8 cellular contexts compared by ENCODE assay signal in the genomic region with DNA sequence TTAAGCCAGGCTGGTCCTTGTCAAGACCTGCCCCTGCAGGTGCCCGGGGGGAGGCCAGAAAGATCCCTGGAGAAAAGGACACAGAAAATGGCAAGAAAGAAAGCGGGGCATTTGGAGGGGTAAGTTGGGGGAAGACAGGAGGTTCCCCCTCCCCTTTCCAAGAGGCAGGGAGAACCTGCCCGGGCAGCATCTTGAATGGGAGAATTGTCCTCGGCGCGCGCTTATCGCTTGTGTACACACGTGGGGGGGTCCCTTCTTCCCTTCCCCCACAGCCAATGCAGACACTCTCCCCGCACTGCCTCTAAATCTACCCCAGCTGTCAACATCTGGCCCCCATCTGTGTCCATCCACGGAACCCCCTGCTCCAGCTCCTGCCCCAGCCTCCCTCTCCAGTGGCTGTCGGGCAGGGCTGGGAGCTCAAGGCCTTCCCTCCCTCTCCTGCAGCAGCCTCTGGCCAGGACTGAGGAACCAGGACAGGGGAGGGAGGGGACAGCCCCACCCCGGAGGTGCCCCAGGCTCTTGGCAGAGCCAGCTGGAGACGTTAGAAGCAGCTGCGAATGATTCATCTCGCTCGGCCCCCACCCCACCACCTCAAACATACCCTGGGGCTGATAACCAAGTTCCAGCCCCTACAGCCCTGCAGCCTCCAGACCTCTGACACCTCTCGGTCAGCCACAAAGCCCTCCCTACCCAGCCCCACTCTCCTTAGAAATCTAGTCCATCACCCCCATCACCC. TPM values are rescaled to one million over a fixed set of nuclear protein-coding genes. Genes with fewer than 3 reads are reported as not detected.
DNase-seq lines count a peak whose midpoint lies in the region; ATAC-seq and TF ChIP-seq lines count a peak whose summit lies in the region.

No MANE protein-coding gene starts in this region.

- peak overlapping the region; percentile 85 for H3K27ac ChIP-seq in trophoblast cell (ENCODE audit: low read depth, low read length)

- peak overlapping the region; percentile 90 for H3K14ac ChIP-seq in trophoblast cell (ENCODE audit: low read length)

- peak overlapping the region; percentile 30 for H2AFZ ChIP-seq in trophoblast cell (ENCODE audit: insufficient read depth, low read length, poor library complexity)

- H3K4me3 ChIP-seq in epithelial cell of esophagus (ENCODE audit: low read length) (no peak overlapping the region), trophoblast cell (ENCODE audit: low read depth, low read length) (no peak overlapping the region)

- peaks cover 19% of the 10 kb centered on the region for H3K79me1 ChIP-seq in trophoblast cell (ENCODE audit: low read length)

- H3K4me1 ChIP-seq in trophoblast cell (ENCODE audit: control insufficient read depth in 1 of 2, insufficient read depth in 2 of 2, low read length in 2 of 2): peaks cover 36 to 43% of the 10 kb centered on the region in 2 experiments

- peak overlapping the region; percentile 77 for H4K91ac ChIP-seq in trophoblast cell (ENCODE audit: low read depth, low read length)

- no CpG with 5 or more reads among the region's 18 CpGs for WGBS in trophoblast cell (ENCODE audit: extremely low coverage, insufficient coverage, insufficient read length)

- no peak for ATAC-seq in GM18867 (IDR thresholded peaks at IDR 0.05; ENCODE audit: unreplicated experiment)
- no peak for ATAC-seq in HG02763 (IDR thresholded peaks at IDR 0.05; ENCODE audit: unreplicated experiment)
- ATAC-seq in HG02973 (IDR thresholded peaks at IDR 0.05; ENCODE audit: unreplicated experiment): no peak

- H3K27me3 ChIP-seq in trophoblast cell (ENCODE audit: insufficient read depth, low read length): no peaks in the 10 kb centered on the region

- peak overlapping the region; percentile 55 for H3K4ac ChIP-seq in trophoblast cell (ENCODE audit: low read depth, low read length)

- H3K9me3 ChIP-seq in trophoblast cell (ENCODE audit: insufficient read depth, low read depth, low read length): no peaks in the 10 kb centered on the region

- H3K4me2 ChIP-seq in trophoblast cell (ENCODE audit: low read length): peak overlapping the region; percentile 43

- TF ChIP-seq CTCF in epithelial cell of esophagus (IDR thresholded peaks at IDR 0.05; ENCODE audit: insufficient read depth, low read depth, low read length, missing control alignments): no peak

- H3K79me2 ChIP-seq in trophoblast cell (ENCODE audit: control insufficient read depth, insufficient read depth, low read length, poor library complexity): no peaks in the 10 kb centered on the region

- no peak overlapping the region for H3K9ac ChIP-seq in trophoblast cell (ENCODE audit: low read length)

- peak overlapping the region; percentile 72 for H3K18ac ChIP-seq in trophoblast cell (ENCODE audit: low read length)

- H2BK12ac ChIP-seq in trophoblast cell (ENCODE audit: low read length): peak overlapping the region; percentile 62

- H4K8ac ChIP-seq in trophoblast cell (ENCODE audit: low read depth, low read length): peak overlapping the region; percentile 79

- H3K23ac ChIP-seq in trophoblast cell (ENCODE audit: low read length): no peak overlapping the region

- peak overlapping the region; percentile 58 for H4K12ac ChIP-seq in trophoblast cell (ENCODE audit: low read depth, low read length)

- H3K36me3 ChIP-seq in trophoblast cell (ENCODE audit: control insufficient read depth in 1 of 2, insufficient read depth in 2 of 2, low read length in 2 of 2): peaks cover 41 to 44% of the 10 kb centered on the region in 2 experiments

- H2BK5ac ChIP-seq in trophoblast cell (ENCODE audit: low read depth, low read length, poor library complexity): peak overlapping the region; percentile 79

- peak overlapping the region; percentile 71 for H2AK5ac ChIP-seq in trophoblast cell (ENCODE audit: low read length)

- peak overlapping the region; percentile 84 for H2BK120ac ChIP-seq in trophoblast cell (ENCODE audit: insufficient read depth, low read length, poor library complexity)

- DNase-seq in EL (peak; percentile 99), NCI-H460 (ENCODE audit: extremely low read depth, low read depth) (peak; percentile 88), epithelial cell of esophagus (ENCODE audit: low read depth) (peak; percentile 94), trophoblast cell (peak; percentile 96 to 98), D341Med (ENCODE audit: low spot score) (no peak)

RNA-seq across cellular contexts. Expression of a gene that starts 25.3 kb away (rescaled TPM):
- total RNA-seq in NCI-H460 (2014; rRNA removed; shearing (Covaris generic)): 45.3 and 49.1 TPM in 2 replicates
- polyA plus RNA-seq in NCI-H460 (2014; cell fraction: nucleus; rRNA removed): 41.7 and 47.0 TPM in 2 replicates
- 103 and 106 TPM in 2 replicates for polyA plus RNA-seq in trophoblast cell (2013)

RNA-seq across cellular contexts. Expression of a gene that starts 50.5 kb away (rescaled TPM):
- 10.5 and 11.8 TPM in 2 replicates for total RNA-seq in NCI-H460 (2014; rRNA removed; shearing (Covaris generic))
- 48.8 and 52.1 TPM in 2 replicates for polyA plus RNA-seq in NCI-H460 (2014; cell fraction: nucleus; rRNA removed)
- 18.4 and 20.0 TPM in 2 replicates for polyA plus RNA-seq in trophoblast cell (2013)
